ENCODE assay signal across 32 cellular contexts in the genomic region with DNA sequence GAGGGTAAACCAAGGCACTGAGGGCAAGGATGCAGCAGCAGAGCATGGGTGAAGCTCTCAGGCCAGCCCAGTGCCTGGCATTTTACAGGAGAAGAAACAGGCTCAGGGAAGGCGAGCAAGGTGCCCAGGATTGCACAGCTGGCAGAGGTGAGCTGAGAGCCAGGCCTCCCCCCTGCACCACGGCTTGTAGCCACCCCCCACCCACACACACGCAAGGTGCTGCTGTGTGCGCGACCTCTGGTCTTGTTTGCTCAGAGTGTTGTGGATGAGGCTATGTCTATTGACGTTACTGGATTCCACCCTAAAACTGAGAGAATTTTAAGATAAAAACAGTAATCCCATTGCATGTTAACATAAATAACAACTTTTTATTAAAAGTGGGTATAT. TPM values are rescaled to one million over a fixed set of nuclear protein-coding genes. Genes with fewer than 3 reads are reported as not detected.
"Had no signal": no experiment of that assay in that cellular context is flagged by ENCODE, and none has a peak within 500 bp of the region (broad histone marks: within the 10 kb centered on the region; RNA-seq: fewer than 3 reads in every experiment).

No MANE protein-coding gene starts in this region.

- H3K9me3 ChIP-seq: gastroesophageal sphincter had no signal

- DNase-seq: activated CD4-positive, alpha-beta memory T cell treated with anti-CD3 and anti-CD28 coated beads for 36 hours; activated CD4-positive, alpha-beta T cell treated with anti-CD3 and anti-CD28 coated beads for 36 hours; activated CD4-positive, alpha-beta T cell treated with anti-CD3 and anti-CD28 coated beads, Interleukin-2, amount 10 ng/mL, durations not matched to agents 24 days and 14 days; activated CD4-positive, CD25-positive, alpha-beta regulatory T cell; activated CD4-positive, CD25-positive, alpha-beta regulatory T cell treated with anti-CD3 and anti-CD28 coated beads, Interleukin-2, amount 50 U/mL, for 72 hours; activated CD8-positive, alpha-beta memory T cell treated with anti-CD3 and anti-CD28 coated beads, Interleukin-2, amount 50 U/mL, for 48 hours; activated CD8-positive, alpha-beta T cell treated with anti-CD3 and anti-CD28 coated beads, Interleukin-2, amount 10 ng/mL, durations not matched to agents 7 days and 5 days; activated gamma-delta T cell; activated naive CD4-positive, alpha-beta T cell; activated naive CD4-positive, alpha-beta T cell treated with anti-CD3 and anti-CD28 coated beads, Interleukin-2, amount 10 ng/mL, durations not matched to agents 7 days and 5 days; activated naive CD8-positive, alpha-beta T cell treated with anti-CD3 and anti-CD28 coated beads, Interleukin-2, amount 10 ng/mL, durations not matched to agents 7 days and 5 days; activated T-cell treated with anti-CD3 and anti-CD28 coated beads for 4 hours; activated T-cell treated with anti-CD3 and anti-CD28 coated beads, Interleukin-2, amount 50 U/mL, for 24 hours; activated T-cell treated with anti-CD3 and anti-CD28 coated beads, Interleukin-2, amount 50 U/mL, for 72 hours; anterior cingulate cortex; brain microvascular endothelial cell; dorsolateral prefrontal cortex; effector memory CD4-positive, alpha-beta T cell; foreskin melanocyte; T-helper 2 cell had no signal

- H3K36me3 ChIP-seq: brain microvascular endothelial cell, gastroesophageal sphincter had no signal

- FAIRE-seq: astrocyte, bronchial epithelial cell had no signal

- ATAC-seq: activated CD4-positive, alpha-beta T cell treated with anti-CD3 and anti-CD28 coated beads for 36 hours; activated CD8-positive, alpha-beta T cell treated with anti-CD3 and anti-CD28 coated beads, Interleukin-2, amount 10 ng/mL, durations not matched to agents 7 days and 5 days; activated naive CD4-positive, alpha-beta T cell treated with anti-CD3 and anti-CD28 coated beads, Interleukin-2, amount 50 U/mL, for 72 hours; esophagus mucosa; gastroesophageal sphincter had no signal

- H3K27ac ChIP-seq: brain microvascular endothelial cell, coronary artery had no signal

RNA-seq across cellular contexts. Expression of gene LRCOL1, which starts 5.3 kb away (rescaled TPM):
- total RNA-seq: activated CD4-positive, alpha-beta memory T cell treated with anti-CD3 and anti-CD28 coated beads for 36 hours; activated CD4-positive, alpha-beta T cell treated with anti-CD3 and anti-CD28 coated beads for 36 hours; activated CD4-positive, alpha-beta T cell treated with anti-CD3 and anti-CD28 coated beads, Interleukin-2, amount 10 ng/mL, durations not matched to agents 24 days and 14 days; activated CD8-positive, alpha-beta T cell treated with anti-CD3 and anti-CD28 coated beads, Interleukin-2, amount 10 ng/mL, durations not matched to agents 7 days and 5 days; activated naive CD4-positive, alpha-beta T cell treated with anti-CD3 and anti-CD28 coated beads, Interleukin-2, amount 50 U/mL, for 72 hours; activated naive CD8-positive, alpha-beta T cell treated with anti-CD3 and anti-CD28 coated beads, Interleukin-2, amount 10 ng/mL, durations not matched to agents 7 days and 5 days; activated T-cell treated with anti-CD3 and anti-CD28 coated beads, Interleukin-2, amount 50 U/mL, for 72 hours; astrocyte; bronchial epithelial cell; cardiac septum; cerebellum; endodermal cell; epithelial cell of proximal tubule; gastroesophageal sphincter; glomerular endothelial cell; T-helper 1 cell treated with Interleukin-12 subunit alpha and Interleukin-12 subunit beta and Interleukin-4 antibody, amounts not matched to agents 30 ng/mL and 1 ng/mL, for 36 hours had no signal

RNA-seq across cellular contexts. Expression of gene P2RX2, which starts 13.5 kb away (rescaled TPM):
- total RNA-seq: activated CD4-positive, alpha-beta memory T cell treated with anti-CD3 and anti-CD28 coated beads for 36 hours; activated CD4-positive, alpha-beta T cell treated with anti-CD3 and anti-CD28 coated beads for 36 hours; activated CD4-positive, alpha-beta T cell treated with anti-CD3 and anti-CD28 coated beads, Interleukin-2, amount 10 ng/mL, durations not matched to agents 24 days and 14 days; activated CD8-positive, alpha-beta T cell treated with anti-CD3 and anti-CD28 coated beads, Interleukin-2, amount 10 ng/mL, durations not matched to agents 7 days and 5 days; activated naive CD4-positive, alpha-beta T cell treated with anti-CD3 and anti-CD28 coated beads, Interleukin-2, amount 50 U/mL, for 72 hours; activated naive CD8-positive, alpha-beta T cell treated with anti-CD3 and anti-CD28 coated beads, Interleukin-2, amount 10 ng/mL, durations not matched to agents 7 days and 5 days; activated T-cell treated with anti-CD3 and anti-CD28 coated beads, Interleukin-2, amount 50 U/mL, for 72 hours; astrocyte; bronchial epithelial cell; cardiac septum; cerebellum; epithelial cell of proximal tubule; esophagus mucosa; glomerular endothelial cell; T-helper 1 cell treated with Interleukin-12 subunit alpha and Interleukin-12 subunit beta and Interleukin-4 antibody, amounts not matched to agents 30 ng/mL and 1 ng/mL, for 36 hours had no signal
